ENCODE assay signal across 1 cellular context in the genomic region with DNA sequence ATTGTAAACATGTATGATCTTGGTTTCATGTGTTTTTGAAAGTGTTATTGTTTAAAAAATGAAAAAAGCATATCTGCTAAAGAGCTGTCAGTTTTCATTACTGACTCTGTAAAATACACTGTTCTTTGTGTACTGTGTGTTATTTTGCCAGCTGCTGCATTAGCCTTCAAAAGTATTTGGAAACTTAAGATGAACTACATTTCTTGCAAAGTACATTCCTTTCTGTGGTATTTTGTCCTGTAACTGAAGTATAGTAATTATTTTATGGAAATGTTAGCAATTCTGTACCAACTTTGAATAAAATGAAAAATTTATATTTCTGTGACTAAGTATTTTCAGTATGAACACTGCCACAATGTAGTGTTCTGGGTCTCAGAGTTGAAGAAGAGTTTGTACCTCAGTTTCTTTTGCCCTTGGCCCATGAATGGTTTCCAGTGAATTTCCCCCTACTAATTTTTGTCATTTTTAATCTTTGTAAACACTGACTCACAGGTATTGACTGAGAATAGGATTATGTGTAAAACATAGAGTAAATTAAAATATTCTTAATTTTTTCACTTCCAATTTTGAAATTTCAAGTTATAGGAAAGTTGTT.
TF ChIP-seq lines count a peak whose summit lies in the region.

No MANE protein-coding gene starts in this region.

TF ChIP-seq in GM23338, 12 proteins besides CTCF, POLR2A, EP300 and RAD21 (continued from another document):
- TF ChIP-seq, protein P1, sequence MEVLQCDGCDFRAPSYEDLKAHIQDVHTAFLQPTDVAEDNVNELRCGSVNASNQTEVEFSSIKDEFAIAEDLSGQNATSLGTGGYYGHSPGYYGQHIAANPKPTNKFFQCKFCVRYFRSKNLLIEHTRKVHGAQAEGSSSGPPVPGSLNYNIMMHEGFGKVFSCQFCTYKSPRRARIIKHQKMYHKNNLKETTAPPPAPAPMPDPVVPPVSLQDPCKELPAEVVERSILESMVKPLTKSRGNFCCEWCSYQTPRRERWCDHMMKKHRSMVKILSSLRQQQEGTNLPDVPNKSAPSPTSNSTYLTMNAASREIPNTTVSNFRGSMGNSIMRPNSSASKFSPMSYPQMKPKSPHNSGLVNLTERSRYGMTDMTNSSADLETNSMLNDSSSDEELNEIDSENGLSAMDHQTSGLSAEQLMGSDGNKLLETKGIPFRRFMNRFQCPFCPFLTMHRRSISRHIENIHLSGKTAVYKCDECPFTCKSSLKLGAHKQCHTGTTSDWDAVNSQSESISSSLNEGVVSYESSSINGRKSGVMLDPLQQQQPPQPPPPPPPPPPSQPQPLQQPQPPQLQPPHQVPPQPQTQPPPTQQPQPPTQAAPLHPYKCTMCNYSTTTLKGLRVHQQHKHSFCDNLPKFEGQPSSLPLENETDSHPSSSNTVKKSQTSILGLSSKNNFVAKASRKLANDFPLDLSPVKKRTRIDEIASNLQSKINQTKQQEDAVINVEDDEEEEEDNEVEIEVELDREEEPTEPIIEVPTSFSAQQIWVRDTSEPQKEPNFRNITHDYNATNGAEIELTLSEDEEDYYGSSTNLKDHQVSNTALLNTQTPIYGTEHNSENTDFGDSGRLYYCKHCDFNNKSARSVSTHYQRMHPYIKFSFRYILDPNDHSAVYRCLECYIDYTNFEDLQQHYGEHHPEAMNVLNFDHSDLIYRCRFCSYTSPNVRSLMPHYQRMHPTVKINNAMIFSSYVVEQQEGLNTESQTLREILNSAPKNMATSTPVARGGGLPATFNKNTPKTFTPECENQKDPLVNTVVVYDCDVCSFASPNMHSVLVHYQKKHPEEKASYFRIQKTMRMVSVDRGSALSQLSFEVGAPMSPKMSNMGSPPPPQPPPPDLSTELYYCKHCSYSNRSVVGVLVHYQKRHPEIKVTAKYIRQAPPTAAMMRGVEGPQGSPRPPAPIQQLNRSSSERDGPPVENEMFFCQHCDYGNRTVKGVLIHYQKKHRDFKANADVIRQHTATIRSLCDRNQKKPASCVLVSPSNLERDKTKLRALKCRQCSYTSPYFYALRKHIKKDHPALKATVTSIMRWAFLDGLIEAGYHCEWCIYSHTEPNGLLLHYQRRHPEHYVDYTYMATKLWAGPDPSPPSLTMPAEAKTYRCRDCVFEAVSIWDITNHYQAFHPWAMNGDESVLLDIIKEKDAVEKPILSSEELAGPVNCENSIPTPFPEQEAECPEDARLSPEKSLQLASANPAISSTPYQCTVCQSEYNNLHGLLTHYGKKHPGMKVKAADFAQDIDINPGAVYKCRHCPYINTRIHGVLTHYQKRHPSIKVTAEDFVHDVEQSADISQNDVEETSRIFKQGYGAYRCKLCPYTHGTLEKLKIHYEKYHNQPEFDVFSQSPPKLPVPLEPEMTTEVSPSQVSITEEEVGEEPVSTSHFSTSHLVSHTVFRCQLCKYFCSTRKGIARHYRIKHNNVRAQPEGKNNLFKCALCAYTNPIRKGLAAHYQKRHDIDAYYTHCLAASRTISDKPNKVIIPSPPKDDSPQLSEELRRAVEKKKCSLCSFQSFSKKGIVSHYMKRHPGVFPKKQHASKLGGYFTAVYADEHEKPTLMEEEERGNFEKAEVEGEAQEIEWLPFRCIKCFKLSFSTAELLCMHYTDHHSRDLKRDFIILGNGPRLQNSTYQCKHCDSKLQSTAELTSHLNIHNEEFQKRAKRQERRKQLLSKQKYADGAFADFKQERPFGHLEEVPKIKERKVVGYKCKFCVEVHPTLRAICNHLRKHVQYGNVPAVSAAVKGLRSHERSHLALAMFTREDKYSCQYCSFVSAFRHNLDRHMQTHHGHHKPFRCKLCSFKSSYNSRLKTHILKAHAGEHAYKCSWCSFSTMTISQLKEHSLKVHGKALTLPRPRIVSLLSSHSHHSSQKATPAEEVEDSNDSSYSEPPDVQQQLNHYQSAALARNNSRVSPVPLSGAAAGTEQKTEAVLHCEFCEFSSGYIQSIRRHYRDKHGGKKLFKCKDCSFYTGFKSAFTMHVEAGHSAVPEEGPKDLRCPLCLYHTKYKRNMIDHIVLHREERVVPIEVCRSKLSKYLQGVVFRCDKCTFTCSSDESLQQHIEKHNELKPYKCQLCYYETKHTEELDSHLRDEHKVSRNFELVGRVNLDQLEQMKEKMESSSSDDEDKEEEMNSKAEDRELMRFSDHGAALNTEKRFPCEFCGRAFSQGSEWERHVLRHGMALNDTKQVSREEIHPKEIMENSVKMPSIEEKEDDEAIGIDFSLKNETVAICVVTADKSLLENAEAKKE (CRISPR knock-in tag; IDR thresholded peaks at IDR 0.05): no peak
- no peak for TF ChIP-seq REST (IDR thresholded peaks at IDR 0.05; ENCODE audit: unreplicated experiment)
- no peak for TF ChIP-seq ZNF331 (CRISPR knock-in tag; IDR thresholded peaks at IDR 0.05; ENCODE audit: low read depth)
- no peak for TF ChIP-seq EZH2 (IDR thresholded peaks at IDR 0.05; ENCODE audit: low read depth, unreplicated experiment)
- TF ChIP-seq STAT1 (IDR thresholded peaks at IDR 0.05; ENCODE audit: unreplicated experiment): no peak
- TF ChIP-seq JUNB (IDR thresholded peaks at IDR 0.05; ENCODE audit: unreplicated experiment): no peak
- no peak for TF ChIP-seq CREB1 (CRISPR knock-in tag; IDR thresholded peaks at IDR 0.05; ENCODE audit: low read depth)
